In genomic region chr16:9053006-9053601, GRCh38 we compare ENCODE assay signal across 8 cellular contexts. TPM values are rescaled to one million over a fixed set of nuclear protein-coding genes. Genes with fewer than 3 reads are reported as not detected.
DNase-seq lines count a peak whose midpoint lies in the region; ATAC-seq and TF ChIP-seq lines count a peak whose summit lies in the region.

No MANE protein-coding gene starts in this region.

- no peaks in the 10 kb centered on the region for H3K27me3 Mint-ChIP-seq in osteocyte (ENCODE audit: unreplicated experiment)

- ATAC-seq in GM18870 (IDR thresholded peaks at IDR 0.05; ENCODE audit: unreplicated experiment): no peak

- TF ChIP-seq CTCF in BE2C (IDR thresholded peaks at IDR 0.05; ENCODE audit: low read depth, low read length) (no peak), osteocyte (IDR thresholded peaks at IDR 0.05) (no peak), GM10248 (IDR thresholded peaks at IDR 0.05; ENCODE audit: control extremely low read depth, extremely low read depth, low read depth, missing control alignments) (no peak)

- H3K9me3 ChIP-seq in BE2C: no peaks in the 10 kb centered on the region

- POLR2A ChIA-PET in GM10248 (lab: Yijun Ruan, JAX): no interaction called here

- CTCF ChIA-PET in GM10248 (lab: Yijun Ruan, JAX): interaction anchor here (0.8 kb wide), 1 partner anchor 232 kb away, joined by 3 read pairs; no protein-coding TSS in a partner anchor

- H3K4me1 ChIP-seq in BE2C: peaks cover 2% of the 10 kb centered on the region

- H3K27ac Mint-ChIP-seq in osteocyte (ENCODE audit: unreplicated experiment): no peak overlapping the region

- H3K36me3 ChIP-seq in BE2C: no peaks in the 10 kb centered on the region

- peak; percentile 85 for DNase-seq in BE2C
- DNase-seq in HCEC 1CT: peak; percentile 71
- peak; percentile 54 for DNase-seq in RKO (ENCODE audit: low spot score)
- DNase-seq in fibroblast of the conjunctiva (ENCODE audit: low read depth): peak; percentile 45
- DNase-seq in osteocyte (ENCODE audit: extremely low spot score, unreplicated experiment): peak; percentile 84
- DNase-seq in GM10248 (ENCODE audit: extremely low spot score): no peak
- DNase-seq in medulla oblongata (ENCODE audit: extremely low spot score): no peak

- no peaks in the 10 kb centered on the region for H3K9me3 Mint-ChIP-seq in osteocyte (ENCODE audit: unreplicated experiment)

- H3K36me3 Mint-ChIP-seq in osteocyte (ENCODE audit: unreplicated experiment): no peaks in the 10 kb centered on the region

- H3K4me3 ChIP-seq in BE2C (ENCODE audit: low read depth, low read length): peak overlapping the region; percentile 13

- H3K4me3 Mint-ChIP-seq in osteocyte (ENCODE audit: unreplicated experiment): peak overlapping the region; percentile 32

- no peaks in the 10 kb centered on the region for H3K27me3 ChIP-seq in BE2C

- peaks cover 15% of the 10 kb centered on the region for H3K4me1 Mint-ChIP-seq in osteocyte (ENCODE audit: unreplicated experiment)

RNA-seq across cellular contexts. Expression of gene HAPSTR1, which starts 38.3 kb away (rescaled TPM):
- polyA plus RNA-seq in BE2C (2012; ENCODE audit: insufficient read depth, insufficient read length, low read depth): 34.2 TPM
- 73.4 and 80.2 TPM in 2 replicates for total RNA-seq in osteocyte

Comparison
In these comparisons a context has a peak if more than half of its experiments do, and no peak if none do; other contexts are left out.
1. DNase-seq: peak in BE2C (single experiment), HCEC 1CT (single experiment), RKO (single experiment), fibroblast of the conjunctiva (single experiment) and osteocyte (single experiment); none in GM10248 (single experiment) and medulla oblongata (single experiment).